24 cellular contexts compared by ENCODE assay signal in genomic region chr10:87873656-87874055, GRCh38. TPM values are rescaled to one million over a fixed set of nuclear protein-coding genes. Genes with fewer than 3 reads are reported as not detected.
DNase-seq lines count a peak whose midpoint lies in the region; ATAC-seq and TF ChIP-seq lines count a peak whose summit lies in the region.
"Had no signal": no experiment of that assay in that cellular context is flagged by ENCODE, and none has a peak within 500 bp of the region (broad histone marks: within the 10 kb centered on the region; RNA-seq: fewer than 3 reads in every experiment).

No MANE protein-coding gene starts in this region.

- H3K27me3 Mint-ChIP-seq in MCF 10A (ENCODE audit: insufficient read depth, unreplicated experiment), result no peaks in the 10 kb centered on the region
- H3K27me3 Mint-ChIP-seq in T-cell, result no peaks in the 10 kb centered on the region
- H3K27me3 Mint-ChIP-seq in memory B cell, result no peaks in the 10 kb centered on the region
- H3K27me3 Mint-ChIP-seq: activated B cell treated with CpG ODN at 0.5 μM for 24 hours; activated CD4-positive, alpha-beta memory T cell treated with anti-CD3 and anti-CD28 coated beads for 36 hours had no signal

- no peak for TF ChIP-seq CTCF in mammary epithelial cell (conservative IDR thresholded peaks at IDR 0.05 in 1 of 2, IDR thresholded peaks at IDR 0.05 in 1 of 2; ENCODE audit: extremely low read depth in 1 of 2, insufficient read depth in 1 of 2, low read depth in 1 of 2, low read length in 2 of 2)
- TF ChIP-seq CTCF in MCF 10A (IDR thresholded peaks at IDR 0.05; ENCODE audit: unreplicated experiment), result no peak
- TF ChIP-seq CTCF in vagina (IDR thresholded peaks at IDR 0.05), result no peak

- H3K79me2 ChIP-seq in mammary epithelial cell (ENCODE audit: insufficient read depth, low read length), result peaks cover 93% of the 10 kb centered on the region

- CTCF ChIA-PET in mammary epithelial cell (lab: Charles Lee; ENCODE audit: low non-redundant PET) (no interaction called here), MCF 10A (lab: Yijun Ruan, JAX) (interaction anchor here (2.9 kb wide), 1 partner anchor 10 kb away, joined by 9 read pairs; the partner anchor contains the start of genes KLLN and PTEN), T-cell (lab: Charles Lee) (no interaction called here)

- BruUV-seq in mammary epithelial cell (replicated peaks; lab: Mats Ljungman, UMichigan), result no TSS peak
- no TSS peak for BruUV-seq in MCF 10A (replicated peaks; lab: Mats Ljungman, UMichigan)

- no peak overlapping the region for H3K27ac Mint-ChIP-seq in MCF 10A (ENCODE audit: low read depth, unreplicated experiment)
- H3K27ac Mint-ChIP-seq in T-cell, result peak overlapping the region in 1 of 2 donors; percentile 39
- no peak overlapping the region for H3K27ac Mint-ChIP-seq in memory B cell
- H3K27ac Mint-ChIP-seq: activated B cell treated with CpG ODN at 0.5 μM for 24 hours; activated CD4-positive, alpha-beta memory T cell treated with anti-CD3 and anti-CD28 coated beads for 36 hours; nephron progenitor cell had no signal

- TF ChIP-seq POLR2A in vagina (IDR thresholded peaks at IDR 0.05), result no peak

- WGBS in mammary epithelial cell (ENCODE audit: low coverage, missing lambda C conversion rate), result 76% methylated on average over 2 of the region's 2 CpGs

- H3K4me1 Mint-ChIP-seq in MCF 10A (ENCODE audit: insufficient read depth, unreplicated experiment), result peaks cover 23% of the 10 kb centered on the region
- peaks cover 58 to 79% (median 77%) of the 10 kb centered on the region in 3 donors for H3K4me1 Mint-ChIP-seq in T-cell
- peaks cover 26% of the 10 kb centered on the region for H3K4me1 Mint-ChIP-seq in memory B cell

- H3K9me3 Mint-ChIP-seq in MCF 10A (ENCODE audit: unreplicated experiment), result no peaks in the 10 kb centered on the region
- H3K9me3 Mint-ChIP-seq in T-cell, result no peaks in the 10 kb centered on the region
- H3K9me3 Mint-ChIP-seq in memory B cell, result no peaks in the 10 kb centered on the region
- H3K9me3 Mint-ChIP-seq: activated B cell treated with CpG ODN at 0.5 μM for 24 hours; activated CD4-positive, alpha-beta memory T cell treated with anti-CD3 and anti-CD28 coated beads for 36 hours; CD14-positive monocyte; nephron progenitor cell had no signal

- peak overlapping the region in 1 of 3 experiments; percentile 22 for H3K4me3 ChIP-seq in mammary epithelial cell (replicated peaks in 1 of 3; ENCODE audit: insufficient read depth in 1 of 3, low read depth in 2 of 3, low read length in 3 of 3)
- H3K4me3 ChIP-seq in vagina, result peak overlapping the region; percentile 4 to 18
- H3K4me3 ChIP-seq: prostate gland, SJCRH30, stomach, upper lobe of left lung had no signal

- no peak overlapping the region for H3K4me3 Mint-ChIP-seq in MCF 10A (ENCODE audit: unreplicated experiment)
- peak overlapping the region; percentile 23 to 37 (median 31) for H3K4me3 Mint-ChIP-seq in T-cell
- H3K4me3 Mint-ChIP-seq in memory B cell, result peak overlapping the region; percentile 11
- H3K4me3 Mint-ChIP-seq: activated CD4-positive, alpha-beta memory T cell treated with anti-CD3 and anti-CD28 coated beads for 36 hours; CD14-positive monocyte; nephron progenitor cell had no signal

- H3K4me1 ChIP-seq in mammary epithelial cell (ENCODE audit: insufficient read depth, low read length) (peaks cover 6% of the 10 kb centered on the region), vagina (peaks cover 77% of the 10 kb centered on the region)
- H3K4me1 ChIP-seq: prostate gland, SJCRH30 had no signal

- dilution Hi-C loops in mammary epithelial cell (cut with HindIII; ENCODE audit: low sequenced_read_pairs), result no loop called here

- H2AFZ ChIP-seq in mammary epithelial cell (ENCODE audit: low read depth, low read length), result no peak overlapping the region

- no peak overlapping the region for H3K27ac ChIP-seq in mammary epithelial cell (ENCODE audit: insufficient read depth, low read depth, low read length)
- H3K27ac ChIP-seq in vagina, result peak overlapping the region; percentile 99
- H3K27ac ChIP-seq: prostate gland, SJCRH30, stomach had no signal

- peak overlapping the region; percentile 57 for H3K4me2 ChIP-seq in mammary epithelial cell (ENCODE audit: insufficient read depth, low read depth, low read length)

- intact Hi-C loops in mammary epithelial cell (cut with micrococcal nuclease) (no loop called here), MCF 10A (cut with micrococcal nuclease) (no loop called here), vagina (cut with DNase I) (no loop called here)

- H3K9me3 ChIP-seq in mammary epithelial cell (replicated peaks; ENCODE audit: insufficient read depth, low read length) (no peaks in the 10 kb centered on the region), vagina (no peaks in the 10 kb centered on the region)
- H3K9me3 ChIP-seq: gastrocnemius medialis, prostate gland, SJCRH30, spleen, stomach, upper lobe of left lung had no signal

- H3K36me3 ChIP-seq in mammary epithelial cell (ENCODE audit: insufficient read depth, low read length), result peaks cover 13% of the 10 kb centered on the region
- no peaks in the 10 kb centered on the region for H3K36me3 ChIP-seq in vagina
- H3K36me3 ChIP-seq: gastrocnemius medialis, prostate gland, SJCRH30 had no signal

- POLR2A ChIA-PET in MCF 10A (lab: Yijun Ruan, JAX) (interaction anchor here (1.3 to 11.6 kb wide), 4 partner anchors 9 to 55 kb away, joined by 4 to 185 read pairs (median 5); partner anchors contain the start of genes ATAD1, KLLN and PTEN), T-cell (lab: Charles Lee) (interaction anchor here in 1 of 2 donors (0.7 kb wide), 1 partner anchor 8 kb away, joined by 3 read pairs; no protein-coding TSS in a partner anchor)

- no peak overlapping the region for H3K9ac ChIP-seq in mammary epithelial cell (ENCODE audit: insufficient read depth, low read length)

- in situ Hi-C loops in mammary epithelial cell (cut with MboI; ENCODE audit: low sequenced_read_pairs in 2 of 2) (no loop called here), KBM-7 (cut with MboI; ENCODE audit: low pct_unique_long_range_greater_than_20kb, low sequenced_read_pairs) (loop anchor here (25.0 kb wide), 2 partner anchors 539 to 664 kb away; no protein-coding TSS in a partner anchor)

- H3K36me3 Mint-ChIP-seq in MCF 10A (ENCODE audit: insufficient read depth, unreplicated experiment) (peaks cover 22% of the 10 kb centered on the region), T-cell (peaks cover 11% of the 10 kb centered on the region), memory B cell (peaks cover 2% of the 10 kb centered on the region)
- H3K36me3 Mint-ChIP-seq: activated CD4-positive, alpha-beta memory T cell treated with anti-CD3 and anti-CD28 coated beads for 36 hours had no signal

- DNase-seq in mammary epithelial cell, result peak; percentile 5
- DNase-seq in MCF 10A (ENCODE audit: unreplicated experiment), result no peak
- DNase-seq in T-cell, result no peak
- DNase-seq in memory B cell (ENCODE audit: low spot score in 2 of 2), result no peak
- DNase-seq in vagina (ENCODE audit: extremely low spot score in 2 of 2), result no peak
- no peak for DNase-seq in KBM-7
- DNase-seq in stimulated activated CD4-positive, alpha-beta T cell treated with anti-CD3 and anti-CD28 coated beads, Interleukin-4, amount 100 ng/mL, for 1 hour, result no peak
- DNase-seq: activated B cell treated with CpG ODN at 0.5 μM for 24 hours; activated CD4-positive, alpha-beta memory T cell treated with anti-CD3 and anti-CD28 coated beads for 36 hours; amniotic stem cell; erythroblast; gastrocnemius medialis; NCI-H1930; NCI-H345; nephron progenitor cell; SJCRH30; spleen; stimulated activated CD4-positive, alpha-beta T cell treated with anti-CD3 and anti-CD28 coated beads, Interleukin-4, amount 100 ng/mL, for 4 hours; stomach; T-helper 9 cell; upper lobe of left lung had no signal

- ATAC-seq in T-cell (replicated peaks in 1 of 4), result no peak
- ATAC-seq in memory B cell (ENCODE audit: low read depth), result no peak
- ATAC-seq in HG02852 (IDR thresholded peaks at IDR 0.05; ENCODE audit: unreplicated experiment), result no peak
- ATAC-seq: gastrocnemius medialis had no signal

- no peaks in the 10 kb centered on the region for H4K20me1 ChIP-seq in mammary epithelial cell (ENCODE audit: insufficient read depth, low read length)

- H3K27me3 ChIP-seq in mammary epithelial cell (ENCODE audit: insufficient read depth, low read length) (no peaks in the 10 kb centered on the region), vagina (no peaks in the 10 kb centered on the region)
- H3K27me3 ChIP-seq: gastrocnemius medialis, SJCRH30, spleen, stomach, upper lobe of left lung had no signal

RNA-seq across cellular contexts. Expression of gene PTEN, which starts 10.2 kb away (rescaled TPM):
- total RNA-seq in mammary epithelial cell (100 to 1,000 TPM in 1 of 2 donors, 10 to 100 TPM in 1; 60.5 to 104 TPM), MCF 10A (2022) (55.5 and 64.1 TPM in 2 replicates), T-cell (10 to 100 TPM; 59.9 to 98.7 (median 66.9) TPM), vagina (121 TPM)
- polyA plus RNA-seq in mammary epithelial cell, result 16.3 TPM
- polyA minus RNA-seq in mammary epithelial cell, result 37.8 TPM

RNA-seq across cellular contexts. Expression of gene KLLN, which starts 10.3 kb away (rescaled TPM):
- total RNA-seq in mammary epithelial cell (1 to 10 TPM; 1.0 to 1.2 TPM), MCF 10A (2022) (0.56 and 0.68 TPM in 2 replicates), T-cell (1 to 10 TPM in 1 of 5 donors, under 1 TPM in 4; 0.50 to 1.0 (median 0.60) TPM), vagina (0.25 TPM)
- polyA plus RNA-seq in mammary epithelial cell, result 0.50 TPM
- not detected for polyA minus RNA-seq in mammary epithelial cell

RNA-seq across cellular contexts. Expression of gene ATAD1, which starts 55.6 kb away (rescaled TPM):
- total RNA-seq in mammary epithelial cell (10 to 100 TPM; 57.5 to 73.7 TPM), MCF 10A (2022) (75.2 and 80.7 TPM in 2 replicates), T-cell (10 to 100 TPM; 35.2 to 43.8 (median 42.1) TPM), vagina (44.7 TPM)
- polyA plus RNA-seq in mammary epithelial cell, result 17.9 TPM
- polyA minus RNA-seq in mammary epithelial cell, result 23.0 TPM
